ENCODE assay signal across 13 cellular contexts in genomic region chr5:1511037-1511436, GRCh38. TPM values are rescaled to one million over a fixed set of nuclear protein-coding genes. Genes with fewer than 3 reads are reported as not detected.
DNase-seq lines count a peak whose midpoint lies in the region; ATAC-seq, FAIRE-seq and TF ChIP-seq lines count a peak whose summit lies in the region.
"Had no signal": no experiment of that assay in that cellular context is flagged by ENCODE, and none has a peak within 500 bp of the region (broad histone marks: within the 10 kb centered on the region; RNA-seq: fewer than 3 reads in every experiment).

No MANE protein-coding gene starts in this region.

- no peaks in the 10 kb centered on the region for H3K9me3 ChIP-seq in T-helper 17 cell (ENCODE audit: control insufficient read depth, low read length, poor library complexity, severe bottlenecking)
- no peaks in the 10 kb centered on the region for H3K9me3 ChIP-seq in right cardiac atrium (ENCODE audit: control insufficient read depth, low read length)
- no peaks in the 10 kb centered on the region for H3K9me3 ChIP-seq in sigmoid colon

- TF ChIP-seq POLR2A in GM12891 (IDR thresholded peaks at IDR 0.05; ENCODE audit: low read depth, low read length) (no peak), sigmoid colon (IDR thresholded peaks at IDR 0.05) (no peak)

- H3K4me3 ChIP-seq in right cardiac atrium (ENCODE audit: low read length) (no peak overlapping the region), sigmoid colon (no peak overlapping the region)

- WGBS in right cardiac atrium = 98% methylated on average over 20 of the region's 20 CpGs
- WGBS in sigmoid colon, 2 donors = 92 to 96% methylated on average over 20 of the region's 20 CpGs

- no peak overlapping the region for H3K4me3 Mint-ChIP-seq in T-helper 17 cell

- FAIRE-seq in GM12891 (lab: Jason Lieb, UNC) = no peak
- FAIRE-seq: astrocyte had no signal

- H3K36me3 Mint-ChIP-seq in T-helper 17 cell (ENCODE audit: low read depth) = no peaks in the 10 kb centered on the region

- H3K27me3 Mint-ChIP-seq in T-helper 17 cell = no peaks in the 10 kb centered on the region

- H3K4me1 ChIP-seq in right cardiac atrium (ENCODE audit: control insufficient read depth, insufficient read depth, low read length) = no peaks in the 10 kb centered on the region
- peaks cover 0 to 3% (median 0%) of the 10 kb centered on the region in 4 donors for H3K4me1 ChIP-seq in sigmoid colon

- TF ChIP-seq EP300 in sigmoid colon (IDR thresholded peaks at IDR 0.05) = no peak

- H3K27ac ChIP-seq in right cardiac atrium (ENCODE audit: low read length) (no peak overlapping the region), sigmoid colon (no peak overlapping the region)

- peak overlapping the region; percentile 59 for H3K27ac Mint-ChIP-seq in T-helper 17 cell

- intact Hi-C loops in right cardiac atrium (cut with DNase I) (no loop called here), sigmoid colon (cut with DNase I) (no loop called here)

- H3K27me3 ChIP-seq in right cardiac atrium (ENCODE audit: control insufficient read depth, insufficient read depth) = no peaks in the 10 kb centered on the region
- no peaks in the 10 kb centered on the region for H3K27me3 ChIP-seq in sigmoid colon

- peaks cover 23% of the 10 kb centered on the region for H3K4me1 Mint-ChIP-seq in T-helper 17 cell

- DNase-seq in GM12891 (ENCODE audit: insufficient read length, low spot score) = peak; percentile 15
- DNase-seq in T-helper 17 cell = peak in 1 of 3 donors; percentile 6
- peak; percentile 10 to 46 (median 42) for DNase-seq in right cardiac atrium
- peak; percentile 58 for DNase-seq in sigmoid colon
- DNase-seq in AG08396 (ENCODE audit: low spot score) = no peak
- no peak for DNase-seq in amygdala (lab: John Stamatoyannopoulos, UW)
- no peak for DNase-seq in NCI-H510A (lab: John Stamatoyannopoulos, UW)
- DNase-seq: GF-D8; midbrain; NCI-H2107; stimulated activated CD4-positive, alpha-beta T cell treated with anti-CD3 and anti-CD28 coated beads, Interleukin-4, amount 100 ng/mL, for 1 hour had no signal

- no peak for TF ChIP-seq CTCF in sigmoid colon (IDR thresholded peaks at IDR 0.05)

- H3K36me3 ChIP-seq in sigmoid colon = peaks cover 0 to 26% (median 2%) of the 10 kb centered on the region in 4 donors

- ATAC-seq in T-helper 17 cell (no peak), right cardiac atrium (no peak), GM18511 (IDR thresholded peaks at IDR 0.05; ENCODE audit: unreplicated experiment) (no peak)

TF ChIP-seq in GM12891, 5 proteins besides CTCF, POLR2A, EP300 and RAD21:
- no peak for TF ChIP-seq PAX5 (IDR thresholded peaks at IDR 0.05; ENCODE audit: insufficient read depth, low read length, severe bottlenecking)
- no peak for TF ChIP-seq POLR2AphosphoS5 (IDR thresholded peaks at IDR 0.05; ENCODE audit: low read depth, low read length)
- TF ChIP-seq SPI1 (IDR thresholded peaks at IDR 0.05; ENCODE audit: low read depth, low read length) = no peak
- no peak for TF ChIP-seq POU2F2 (IDR thresholded peaks at IDR 0.05; ENCODE audit: low read depth, low read length)

RNA-seq across cellular contexts. Expression of gene LPCAT1, which starts 12.7 kb away (rescaled TPM):
- 54.4 TPM for polyA plus RNA-seq in GM12891 (2012; ENCODE audit: low read depth, missing spikeins)
- total RNA-seq in T-helper 17 cell (10 to 100 TPM; 23.4 to 24.8 TPM), right cardiac atrium (10 to 100 TPM; 11.0 to 19.7 (median 15.5) TPM), sigmoid colon (10 to 100 TPM; 20.6 to 24.3 (median 22.3) TPM)
- polyA plus RNA-seq in right cardiac atrium (15.6 TPM), sigmoid colon (10 to 100 TPM in 1 of 3 donors, 1 to 10 TPM in 2; 4.2 to 35.1 (median 7.8) TPM)

Comparison
In these comparisons a context has a peak if more than half of its experiments do, and no peak if none do; other contexts are left out.
1. DNase-seq: peak in GM12891 (single experiment), right cardiac atrium (3 of 3) and sigmoid colon (single experiment); none in AG08396 (single experiment), amygdala (0 of 56) and NCI-H510A (single experiment).